9 cellular contexts compared by ENCODE assay signal in genomic region chr16:15916323-15916722, GRCh38. TPM values are rescaled to one million over a fixed set of nuclear protein-coding genes. Genes with fewer than 3 reads are reported as not detected.
"Had no signal": no experiment of that assay in that cellular context is flagged by ENCODE, and none has a peak within 500 bp of the region (broad histone marks: within the 10 kb centered on the region; RNA-seq: fewer than 3 reads in every experiment).

No MANE protein-coding gene starts in this region.

- ATAC-seq: GM12878 had no signal

- FAIRE-seq: G401.6, GM12878, GM12891, GM12892, GM18507, GM19239 had no signal

- DNase-seq: GDM1, GF-D8 had no signal

- H3K4me3 ChIP-seq: GM12878 had no signal

RNA-seq across cellular contexts. Expression of gene MYH11, which starts 59.5 kb away (rescaled TPM):
- total RNA-seq: G401 had no signal
